In the genomic region with DNA sequence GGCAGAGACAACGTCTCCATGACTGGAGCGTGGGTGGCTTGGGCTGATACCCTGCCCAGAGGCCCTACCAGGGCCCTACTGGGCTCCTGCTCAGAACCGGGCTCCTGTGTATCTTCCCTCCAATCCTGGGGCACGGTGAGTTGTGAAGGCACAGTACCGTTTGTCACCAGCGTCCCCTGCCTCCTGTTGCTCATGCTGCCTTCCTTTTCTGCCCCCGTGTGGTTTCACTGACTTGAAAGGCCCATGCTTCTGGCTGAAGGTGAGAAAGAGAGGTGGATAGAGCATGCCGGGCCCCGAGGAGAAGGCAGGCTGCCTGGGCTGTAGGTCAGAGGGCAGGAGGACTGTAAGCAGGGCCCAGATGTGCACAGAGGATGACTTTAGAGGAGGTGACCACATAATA, we compare ENCODE assay signal across 11 cellular contexts. TPM values are rescaled to one million over a fixed set of nuclear protein-coding genes. Genes with fewer than 3 reads are reported as not detected.
A peak's percentile ranks its signal among the peaks of the same experiment; 100 is the strongest.
DNase-seq lines count a peak whose midpoint lies in the region; ATAC-seq and TF ChIP-seq lines count a peak whose summit lies in the region.
"Had no signal": no experiment of that assay in that cellular context is flagged by ENCODE, and none has a peak within 500 bp of the region (broad histone marks: within the 10 kb centered on the region; RNA-seq: fewer than 3 reads in every experiment).

No MANE protein-coding gene starts in this region.

- no peak overlapping the region for H3K4ac ChIP-seq in neuronal stem cell (ENCODE audit: low read length)

- in situ Hi-C loops in Panc1 (cut with HindIII; ENCODE audit: low pct_unique_long_range_greater_than_20kb, low sequenced_read_pairs) = no loop called here

- no peak overlapping the region for H3K9ac ChIP-seq in neuronal stem cell (ENCODE audit: low read depth, low read length, poor library complexity)

- 0 out of 2 replicates have a peak, but pooled peaks have one; percentile 48 for ATAC-seq in Panc1
- no peak for ATAC-seq in HG02610 (IDR thresholded peaks at IDR 0.05; ENCODE audit: unreplicated experiment)
- no peak for ATAC-seq in GM21526 (IDR thresholded peaks at IDR 0.05; ENCODE audit: low FRiP score, unreplicated experiment)

- H3K36me3 Mint-ChIP-seq in activated naive CD8-positive, alpha-beta T cell treated with anti-CD3 and anti-CD28 coated beads for 36 hours = no peaks in the 10 kb centered on the region

- H3K27me3 ChIP-seq in Panc1 (ENCODE audit: control insufficient read depth, insufficient read depth, low read length) (0 out of 2 replicates have a peak, but pooled peaks cover 7% of the 10 kb centered on the region), neuronal stem cell (ENCODE audit: control insufficient read depth in 3 of 3, insufficient read depth in 3 of 3, low read depth in 1 of 3, low read length in 3 of 3) (peaks cover 0 to 12% (median 0%) of the 10 kb centered on the region in 3 experiments)
- H3K27me3 ChIP-seq: upper lobe of left lung had no signal

- H3K9me3 ChIP-seq in Panc1 (ENCODE audit: control insufficient read depth, insufficient read depth, low read depth, low read length) = no peaks in the 10 kb centered on the region
- H3K9me3 ChIP-seq in neuronal stem cell (replicated peaks in 1 of 2; ENCODE audit: control insufficient read depth in 2 of 2, insufficient read depth in 1 of 2, low read depth in 1 of 2, low read length in 2 of 2) = no peaks in the 10 kb centered on the region
- H3K9me3 ChIP-seq: upper lobe of left lung had no signal

- H3K36me3 ChIP-seq in Panc1 (ENCODE audit: control insufficient read depth, insufficient read depth, low read length) (no peaks in the 10 kb centered on the region), neuronal stem cell (replicated peaks in 1 of 2; ENCODE audit: control insufficient read depth in 2 of 2, insufficient read depth in 2 of 2, low read length in 2 of 2) (no peaks in the 10 kb centered on the region)
- H3K36me3 ChIP-seq: upper lobe of left lung had no signal

- H3K79me1 ChIP-seq in neuronal stem cell (ENCODE audit: low read depth, low read length) = no peaks in the 10 kb centered on the region

- no peak overlapping the region for H2BK5ac ChIP-seq in neuronal stem cell (ENCODE audit: low read length)

- no peaks in the 10 kb centered on the region for H3K9me3 Mint-ChIP-seq in activated naive CD8-positive, alpha-beta T cell treated with anti-CD3 and anti-CD28 coated beads for 36 hours

- POLR2A ChIA-PET in Panc1 (lab: Charles Lee) = no interaction called here

- no peaks in the 10 kb centered on the region for H3K27me3 Mint-ChIP-seq in activated naive CD8-positive, alpha-beta T cell treated with anti-CD3 and anti-CD28 coated beads for 36 hours

- H3K14ac ChIP-seq in neuronal stem cell (ENCODE audit: low read length) = no peak overlapping the region

- peaks cover 12% of the 10 kb centered on the region for H3K4me1 Mint-ChIP-seq in activated naive CD8-positive, alpha-beta T cell treated with anti-CD3 and anti-CD28 coated beads for 36 hours

- H3K4me3 ChIP-seq in Panc1 (ENCODE audit: low read depth in 2 of 2, low read length in 2 of 2) (no peak overlapping the region), neuronal stem cell (ENCODE audit: low read length in 2 of 2) (no peak overlapping the region)
- H3K4me3 ChIP-seq: lung, upper lobe of left lung had no signal

- H2AK5ac ChIP-seq in neuronal stem cell (ENCODE audit: low read depth, low read length) = peak overlapping the region; percentile 40

- no peak overlapping the region for H4K91ac ChIP-seq in neuronal stem cell (ENCODE audit: low read depth, low read length, poor library complexity)

- no peak overlapping the region for H3K23ac ChIP-seq in neuronal stem cell (ENCODE audit: low read depth, low read length, poor library complexity)

- H2BK12ac ChIP-seq in neuronal stem cell (ENCODE audit: low read length) = no peak overlapping the region

- no peak overlapping the region for H3K4me2 ChIP-seq in neuronal stem cell (ENCODE audit: insufficient read depth, low read length, poor library complexity, severe bottlenecking)

- H3K27ac ChIP-seq in Panc1 (ENCODE audit: low read length) = no peak overlapping the region
- H3K27ac ChIP-seq in neuronal stem cell (replicated peaks; ENCODE audit: low read length) = no peak overlapping the region

- DNase-seq in ELF-1 (ENCODE audit: low read depth, low spot score) = peak; percentile 53
- no peak for DNase-seq in Panc1 (ENCODE audit: low read depth, low spot score)
- DNase-seq in activated naive CD8-positive, alpha-beta T cell treated with anti-CD3 and anti-CD28 coated beads for 36 hours = peak; percentile 53
- DNase-seq in neuronal stem cell (ENCODE audit: low spot score) = no peak
- DNase-seq in DMS53 (lab: John Stamatoyannopoulos, UW) = no peak
- no peak for DNase-seq in pons (ENCODE audit: low spot score)
- DNase-seq: NCI-H2171 treated with DMSO at 0.1 percent for 48 hours had no signal

- no CpG with 5 or more reads among the region's 9 CpGs for WGBS in neuronal stem cell (ENCODE audit: extremely low coverage in 2 of 2, insufficient read length in 2 of 2, insufficient replicate concordance in 1 of 2), 2 donors

- TF ChIP-seq CTCF in Panc1 (IDR thresholded peaks at IDR 0.05) = no peak

- peak overlapping the region; percentile 9 for H2AFZ ChIP-seq in neuronal stem cell (ENCODE audit: low read length)

- H2BK120ac ChIP-seq in neuronal stem cell (ENCODE audit: low read depth, low read length) = peak overlapping the region; percentile 35

- no peak overlapping the region for H4K8ac ChIP-seq in neuronal stem cell (ENCODE audit: low read depth, low read length)

- no TSS peak for BruUV-seq in Panc1 (replicated peaks; lab: Mats Ljungman, UMichigan)

- H3K18ac ChIP-seq in neuronal stem cell (ENCODE audit: low read length) = no peak overlapping the region

- CTCF ChIA-PET in Panc1 (lab: Charles Lee) = no interaction called here

- H3K27ac Mint-ChIP-seq in activated naive CD8-positive, alpha-beta T cell treated with anti-CD3 and anti-CD28 coated beads for 36 hours = no peak overlapping the region

- peak overlapping the region; percentile 39 for H2BK15ac ChIP-seq in neuronal stem cell (ENCODE audit: low read length)

- H3K4me3 Mint-ChIP-seq in activated naive CD8-positive, alpha-beta T cell treated with anti-CD3 and anti-CD28 coated beads for 36 hours = no peak overlapping the region

- H3K4me1 ChIP-seq in Panc1 (ENCODE audit: control insufficient read depth, insufficient read depth, low read length) = no peaks in the 10 kb centered on the region
- H3K4me1 ChIP-seq in neuronal stem cell (ENCODE audit: control insufficient read depth in 2 of 2, insufficient read depth in 1 of 2, low read depth in 1 of 2, low read length in 2 of 2) = no peaks in the 10 kb centered on the region

- intact Hi-C loops in Panc1 (cut with micrococcal nuclease; ENCODE audit: unreplicated experiment) = no loop called here

RNA-seq across cellular contexts. Expression of a gene that starts 9.1 kb away (rescaled TPM):
- 0.05 TPM for total RNA-seq in Panc1 (2021; ENCODE audit: unreplicated experiment)
- polyA plus RNA-seq in Panc1 (2012; ENCODE audit: insufficient read length) = 0.08 TPM
- total RNA-seq in activated naive CD8-positive, alpha-beta T cell treated with anti-CD3 and anti-CD28 coated beads for 36 hours = not detected
- polyA plus RNA-seq in neuronal stem cell (2013, experiment 1 of 2) = not detected
- not detected for polyA plus RNA-seq in neuronal stem cell (2013, experiment 2 of 2)

Comparison
In these comparisons a context has a peak if more than half of its experiments do, and no peak if none do; other contexts are left out.
1. DNase-seq: peak in ELF-1 (single experiment) and activated naive CD8-positive, alpha-beta T cell treated with anti-CD3 and anti-CD28 coated beads for 36 hours (single experiment); none in Panc1 (single experiment), neuronal stem cell (single experiment), DMS53 (single experiment) and pons (single experiment).